In genomic region chr13:80116107-80116506, GRCh38 we compare ENCODE assay signal across 14 cellular contexts.
DNase-seq lines count a peak whose midpoint lies in the region; ATAC-seq and TF ChIP-seq lines count a peak whose summit lies in the region.
"Had no signal": no experiment of that assay in that cellular context is flagged by ENCODE, and none has a peak within 500 bp of the region (broad histone marks: within the 10 kb centered on the region; RNA-seq: fewer than 3 reads in every experiment).

No MANE protein-coding gene starts in this region.

- WGBS in mesenchymal stem cell = 0% methylated on average over 1 of the region's 3 CpGs

- no peak for ATAC-seq in GM21825 (IDR thresholded peaks at IDR 0.05; ENCODE audit: unreplicated experiment)
- ATAC-seq: CD8-positive, alpha-beta T cell; natural killer cell had no signal

- H3K9me3 ChIP-seq in HUES48 (ENCODE audit: control insufficient read depth, insufficient read depth, low read length) (no peaks in the 10 kb centered on the region), mesenchymal stem cell (ENCODE audit: control insufficient read depth, low read length) (no peaks in the 10 kb centered on the region)
- H3K9me3 ChIP-seq: Peyer's patch had no signal

- H3K18ac ChIP-seq in mesenchymal stem cell (ENCODE audit: low read depth in 1 of 2, low read length in 2 of 2) = no peak overlapping the region

- TF ChIP-seq CTCF in AG10803 (conservative IDR thresholded peaks at IDR 0.05; ENCODE audit: low read length) = no peak
- TF ChIP-seq CTCF in cardiac fibroblast (IDR thresholded peaks at IDR 0.05; ENCODE audit: low read depth, low read length) = no peak

- no peak overlapping the region for H2BK5ac ChIP-seq in mesenchymal stem cell (ENCODE audit: low read depth, low read length, poor library complexity, severe bottlenecking)

- H3K79me1 ChIP-seq in mesenchymal stem cell (replicated peaks; ENCODE audit: low read length, poor library complexity, severe bottlenecking) = no peaks in the 10 kb centered on the region

- no peak overlapping the region for H3K4me2 ChIP-seq in mesenchymal stem cell (ENCODE audit: low read length, poor library complexity, severe bottlenecking)

- H3K4me3 ChIP-seq in AG10803 (ENCODE audit: low read length) (no peak overlapping the region), HUES48 (ENCODE audit: low read depth, low read length) (no peak overlapping the region), cardiac fibroblast (replicated peaks in 1 of 2; ENCODE audit: low read depth in 2 of 2, low read length in 2 of 2) (no peak overlapping the region), mesenchymal stem cell (ENCODE audit: insufficient read depth in 1 of 2, low read depth in 1 of 2, low read length in 2 of 2) (no peak overlapping the region)
- H3K4me3 ChIP-seq: Peyer's patch had no signal

- H3K9ac ChIP-seq in HUES48 (ENCODE audit: low read depth, low read length) (peak overlapping the region; percentile 17; the same call in 1 of the 2 replicates), mesenchymal stem cell (ENCODE audit: low read length) (peak overlapping the region; percentile 62)

- no peak overlapping the region for H3K14ac ChIP-seq in mesenchymal stem cell (ENCODE audit: low read length in 2 of 2)

- no peak overlapping the region for H2BK15ac ChIP-seq in mesenchymal stem cell (ENCODE audit: low read depth, poor library complexity, severe bottlenecking)

- H2AK5ac ChIP-seq in mesenchymal stem cell (ENCODE audit: low read length, severe bottlenecking) = no peak overlapping the region

- H3K4me1 ChIP-seq in HUES48 (ENCODE audit: control insufficient read depth, insufficient read depth, low read length) (peaks cover 6% of the 10 kb centered on the region), mesenchymal stem cell (ENCODE audit: control insufficient read depth, insufficient read depth, low read depth, low read length) (peaks cover 2% of the 10 kb centered on the region)
- H3K4me1 ChIP-seq: Peyer's patch had no signal

- H3K27me3 ChIP-seq in HUES48 (ENCODE audit: control insufficient read depth, insufficient read depth, low read length) = no peaks in the 10 kb centered on the region
- H3K27me3 ChIP-seq in mesenchymal stem cell (ENCODE audit: control insufficient read depth in 1 of 2, insufficient read depth in 1 of 2, low read length in 2 of 2) = no peaks in the 10 kb centered on the region
- H3K27me3 ChIP-seq: Peyer's patch had no signal

- DNase-seq in AG10803 (ENCODE audit: low read depth) (peak; percentile 81), cardiac fibroblast (ENCODE audit: low read depth in 2 of 2) (peak; percentile 62 to 74), mesenchymal stem cell (peak; percentile 62), occipital lobe (lab: John Stamatoyannopoulos, UW) (no peak), SW480 (ENCODE audit: low spot score) (no peak), NCI-H2107 treated with DMSO at 0.1 percent for 48 hours (lab: John Stamatoyannopoulos, UW; ENCODE audit: unreplicated experiment) (no peak)
- DNase-seq: activated CD8-positive, alpha-beta memory T cell treated with anti-CD3 and anti-CD28 coated beads, Interleukin-2, amount 50 U/mL, for 48 hours; CD8-positive, alpha-beta T cell; natural killer cell; NCI-H2029 treated with DMSO at 0.1 percent for 48 hours; Peyer's patch; stimulated activated CD4-positive, alpha-beta T cell treated with anti-CD3 and anti-CD28 coated beads, Interleukin-12 subunit alpha, Interleukin-12 subunit beta, amount 100 ng/mL, for 4 hours had no signal

- H3K4ac ChIP-seq in mesenchymal stem cell (ENCODE audit: low read depth in 1 of 2, low read length in 2 of 2) = no peak overlapping the region

- H4K91ac ChIP-seq in mesenchymal stem cell (ENCODE audit: low read length) = no peak overlapping the region

- H3K36me3 ChIP-seq in HUES48 (ENCODE audit: control insufficient read depth, insufficient read depth, low read length) (no peaks in the 10 kb centered on the region), mesenchymal stem cell (ENCODE audit: control insufficient read depth in 1 of 2, insufficient read depth in 2 of 2, low read depth in 1 of 2, low read length in 2 of 2) (no peaks in the 10 kb centered on the region)
- H3K36me3 ChIP-seq: Peyer's patch had no signal

- H4K8ac ChIP-seq in mesenchymal stem cell (ENCODE audit: low read length) = no peak overlapping the region

- H3K27ac ChIP-seq in HUES48 (ENCODE audit: low read depth, low read length) = peak overlapping the region; percentile 50
- no peak overlapping the region for H3K27ac ChIP-seq in mesenchymal stem cell (ENCODE audit: low read length, poor library complexity, severe bottlenecking)
- H3K27ac ChIP-seq: Peyer's patch had no signal

- H2BK120ac ChIP-seq in mesenchymal stem cell (ENCODE audit: low read depth, low read length) = no peak overlapping the region

- no peak overlapping the region for H2AFZ ChIP-seq in mesenchymal stem cell (ENCODE audit: low read depth, low read length)

- H3K23ac ChIP-seq in mesenchymal stem cell (ENCODE audit: low read length in 2 of 2) = no peak overlapping the region

- H2BK12ac ChIP-seq in mesenchymal stem cell (ENCODE audit: low read length in 2 of 2) = no peak overlapping the region

Comparison
In these comparisons a context has a peak if more than half of its experiments do, and no peak if none do; other contexts are left out.
1. DNase-seq: peak in AG10803 (single experiment), cardiac fibroblast (2 of 2) and mesenchymal stem cell (single experiment); none in occipital lobe (single experiment), SW480 (single experiment) and NCI-H2107 treated with DMSO at 0.1 percent for 48 hours (single experiment).